In the genomic region with DNA sequence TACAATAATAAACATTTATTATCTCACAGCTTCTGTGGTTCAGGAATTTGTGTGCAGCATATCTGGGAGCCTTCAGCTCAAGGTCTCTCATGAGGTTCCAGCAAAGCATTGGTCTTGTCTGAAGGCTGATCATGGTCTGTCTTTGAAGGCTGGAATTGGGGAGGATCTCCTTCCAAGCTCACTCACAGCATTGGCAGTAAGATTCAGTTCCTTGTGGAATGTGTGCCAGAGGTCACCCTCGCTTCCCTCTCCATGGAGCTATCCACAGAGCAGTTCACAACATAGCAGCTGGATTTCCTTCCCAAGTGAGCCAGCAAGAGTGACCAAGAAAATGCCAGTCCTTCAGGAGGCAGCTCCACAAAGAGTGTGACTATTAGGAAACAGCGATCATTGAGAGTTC, we compare ENCODE assay signal across 24 cellular contexts.
"Had no signal": no experiment of that assay in that cellular context is flagged by ENCODE, and none has a peak within 500 bp of the region (broad histone marks: within the 10 kb centered on the region; RNA-seq: fewer than 3 reads in every experiment).

No MANE protein-coding gene starts in this region.

- H3K27ac ChIP-seq: left ventricle myocardium inferior, parathyroid adenoma, right atrium auricular region, right lobe of liver, stomach, thoracic aorta, tibial artery, upper lobe of right lung, uterus had no signal

- H3K9me3 ChIP-seq: left ventricle myocardium inferior, mucosa of descending colon, right atrium auricular region, right lobe of liver, stomach, thoracic aorta, tibial artery, upper lobe of right lung, uterus had no signal

- H3K4me3 ChIP-seq: left ventricle myocardium inferior, lung, mucosa of descending colon, right atrium auricular region, right lobe of liver, stomach, thoracic aorta, tibial artery, upper lobe of right lung, uterus had no signal

- H3K36me3 ChIP-seq: left ventricle myocardium inferior, right atrium auricular region, right lobe of liver, stomach, thoracic aorta, tibial artery, upper lobe of right lung, uterus had no signal

- FAIRE-seq: islet of Langerhans, kidney had no signal

- H3K27me3 ChIP-seq: right atrium auricular region, right lobe of liver, stomach, tibial artery, upper lobe of right lung, uterus had no signal

- H3K9ac ChIP-seq: parathyroid adenoma had no signal

- DNase-seq: head of caudate nucleus; hippocampal formation; kidney; left colon; left ventricle myocardium inferior; midbrain; mucosa of descending colon; naive thymus-derived CD4-positive, alpha-beta T cell; right lobe of liver; stimulated activated CD4-positive, alpha-beta T cell treated with anti-CD3 and anti-CD28 coated beads, Interleukin-12 subunit alpha, Interleukin-12 subunit beta, amount 100 ng/mL, for 4 hours; stimulated activated CD4-positive, alpha-beta T cell treated with anti-CD3 and anti-CD28 coated beads, Interleukin-15, amount 100 ng/mL, for 24 hours; stimulated activated CD4-positive, alpha-beta T cell treated with anti-CD3 and anti-CD28 coated beads, Interleukin-2, amount 100 ng/mL, for 24 hours; stimulated activated CD4-positive, alpha-beta T cell treated with anti-CD3 and anti-CD28 coated beads, Interleukin-4, amount 100 ng/mL, for 1 hour; stimulated activated naive B cell treated with anti-CD40 and anti-IgM and Interleukin-4, amounts not matched to agents 10 μg/mL and 1 μg/mL and 100 μg/mL, for 72 hours; stimulated activated naive CD8-positive, alpha-beta T cell treated with anti-CD3 and anti-CD28 coated beads, Interleukin-15, Interleukin-2, amounts not matched to agents 100 U/mL and 50 U/mL, for 24 hours; stomach; tibial artery; upper lobe of right lung; uterus had no signal

- H3K4me1 ChIP-seq: left ventricle myocardium inferior, parathyroid adenoma, right atrium auricular region, right lobe of liver, stomach, tibial artery, upper lobe of right lung, uterus had no signal

- H3K79me2 ChIP-seq: parathyroid adenoma had no signal

- H2AFZ ChIP-seq: parathyroid adenoma had no signal
